ENCODE assay signal across 13 cellular contexts in genomic region chr15:101248274-101248673, GRCh38. TPM values are rescaled to one million over a fixed set of nuclear protein-coding genes. Genes with fewer than 3 reads are reported as not detected.
DNase-seq lines count a peak whose midpoint lies in the region; ATAC-seq and TF ChIP-seq lines count a peak whose summit lies in the region.
"Had no signal": no experiment of that assay in that cellular context is flagged by ENCODE, and none has a peak within 500 bp of the region (broad histone marks: within the 10 kb centered on the region; RNA-seq: fewer than 3 reads in every experiment).

No MANE protein-coding gene starts in this region.

- H3K36me3 ChIP-seq in A673 (ENCODE audit: insufficient read depth, low read length, poor library complexity, severe bottlenecking): no peaks in the 10 kb centered on the region
- no peaks in the 10 kb centered on the region for H3K36me3 ChIP-seq in CD8-positive, alpha-beta memory T cell (ENCODE audit: insufficient read depth, low read length)
- H3K36me3 ChIP-seq in hepatocyte (replicated peaks; ENCODE audit: insufficient read depth, low read depth): no peaks in the 10 kb centered on the region

- H3K27me3 Mint-ChIP-seq in CD8-positive, alpha-beta memory T cell: no peaks in the 10 kb centered on the region
- no peaks in the 10 kb centered on the region for H3K27me3 Mint-ChIP-seq in activated CD4-positive, alpha-beta memory T cell treated with anti-CD3 and anti-CD28 coated beads for 36 hours

- peaks cover 80% of the 10 kb centered on the region for H3K79me2 ChIP-seq in hepatocyte

- peaks cover 17% of the 10 kb centered on the region for H3K4me1 ChIP-seq in A673 (ENCODE audit: insufficient read depth, low read length, poor library complexity, severe bottlenecking)
- H3K4me1 ChIP-seq in CD8-positive, alpha-beta memory T cell (ENCODE audit: insufficient read depth, low read length): peaks cover 50% of the 10 kb centered on the region
- peaks cover 34% of the 10 kb centered on the region for H3K4me1 ChIP-seq in hepatocyte (ENCODE audit: insufficient read depth)

- peaks cover 77 to 85% (median 82%) of the 10 kb centered on the region in 3 donors for H3K4me1 Mint-ChIP-seq in CD8-positive, alpha-beta memory T cell
- peaks cover 82% of the 10 kb centered on the region for H3K4me1 Mint-ChIP-seq in activated CD4-positive, alpha-beta memory T cell treated with anti-CD3 and anti-CD28 coated beads for 36 hours (ENCODE audit: low read depth)

- DNase-seq in A673 (ENCODE audit: low spot score): no peak
- no peak for DNase-seq in CD8-positive, alpha-beta memory T cell
- DNase-seq in activated CD4-positive, alpha-beta memory T cell treated with anti-CD3 and anti-CD28 coated beads for 36 hours: no peak
- no peak for DNase-seq in hepatocyte (ENCODE audit: low spot score)
- no peak for DNase-seq in NCI-H82 (lab: John Stamatoyannopoulos, UW)
- no peak for DNase-seq in GDM1 (lab: John Stamatoyannopoulos, UW)
- DNase-seq: mesenchymal stem cell, occipital lobe, SHP77, small intestine, T-helper 9 cell had no signal

- TSS peak; percentile 5 for BruUV-seq in A673 (replicated peaks; lab: Mats Ljungman, UMichigan)

- H3K27me3 ChIP-seq in A673 (replicated peaks; ENCODE audit: insufficient read depth, low read depth, low read length, poor library complexity): no peaks in the 10 kb centered on the region
- H3K27me3 ChIP-seq in CD8-positive, alpha-beta memory T cell (ENCODE audit: insufficient read depth, low read length, poor library complexity, severe bottlenecking): no peaks in the 10 kb centered on the region
- H3K27me3 ChIP-seq in hepatocyte: no peaks in the 10 kb centered on the region

- no peaks in the 10 kb centered on the region for H3K9me3 ChIP-seq in A673 (ENCODE audit: low read depth, low read length, poor library complexity, severe bottlenecking)
- H3K9me3 ChIP-seq in CD8-positive, alpha-beta memory T cell (ENCODE audit: low read length): no peaks in the 10 kb centered on the region
- no peaks in the 10 kb centered on the region for H3K9me3 ChIP-seq in hepatocyte (ENCODE audit: low read depth)

- no peak overlapping the region for H3K4me3 ChIP-seq in A673 (ENCODE audit: low read depth, low read length, poor library complexity, severe bottlenecking)
- no peak overlapping the region for H3K4me3 ChIP-seq in CD8-positive, alpha-beta memory T cell (ENCODE audit: low read length)
- H3K4me3 ChIP-seq in hepatocyte: no peak overlapping the region

- no peaks in the 10 kb centered on the region for H3K9me2 ChIP-seq in hepatocyte (replicated peaks; ENCODE audit: insufficient read depth)

- POLR2A ChIA-PET in A673 (lab: Charles Lee; ENCODE audit: low non-redundant PET): no interaction called here
- POLR2A ChIA-PET in CD8-positive, alpha-beta memory T cell (lab: Charles Lee): interaction anchor here (0.9 kb wide), 1 partner anchor 21 kb away, joined by 9 read pairs; no protein-coding TSS in a partner anchor
- POLR2A ChIA-PET in activated CD4-positive, alpha-beta memory T cell treated with anti-CD3 and anti-CD28 coated beads for 36 hours (lab: Charles Lee): interaction anchor here (0.6 to 6.5 kb wide), 3 partner anchors 43 to 170 kb away, joined by 6 to 44 read pairs (median 6); no protein-coding TSS in a partner anchor

- CTCF ChIA-PET in A673 (lab: Charles Lee): interaction anchor here (0.6 kb wide), 1 partner anchor 121 kb away, joined by 3 read pairs; no protein-coding TSS in a partner anchor
- CTCF ChIA-PET in CD8-positive, alpha-beta memory T cell (lab: Charles Lee): interaction anchor here (1.5 to 1.8 kb wide), 2 partner anchors 9 to 158 kb away, joined by 3 to 4 read pairs; no protein-coding TSS in a partner anchor
- CTCF ChIA-PET in activated CD4-positive, alpha-beta memory T cell treated with anti-CD3 and anti-CD28 coated beads for 36 hours (lab: Charles Lee): interaction anchor here (0.9 to 2.9 kb wide), 6 partner anchors 10 to 239 kb away, joined by 3 to 16 read pairs (median 6); no protein-coding TSS in a partner anchor

- peak overlapping the region in 5 of 7 donors; percentile 19 to 69 (median 54) for H3K4me3 Mint-ChIP-seq in CD8-positive, alpha-beta memory T cell
- peak overlapping the region; percentile 28 for H3K4me3 Mint-ChIP-seq in activated CD4-positive, alpha-beta memory T cell treated with anti-CD3 and anti-CD28 coated beads for 36 hours

- no peak overlapping the region for H2AFZ ChIP-seq in hepatocyte

- intact Hi-C loops in A673 (cut with micrococcal nuclease; ENCODE audit: unreplicated experiment): no loop called here
- intact Hi-C loops in activated CD4-positive, alpha-beta memory T cell treated with anti-CD3 and anti-CD28 coated beads for 36 hours (cut with micrococcal nuclease): no loop called here

- H3K27ac ChIP-seq in A673 (ENCODE audit: low read depth, low read length, poor library complexity, severe bottlenecking) (no peak overlapping the region), hepatocyte (no peak overlapping the region)
- no peak overlapping the region for H3K27ac ChIP-seq in CD8-positive, alpha-beta memory T cell (ENCODE audit: low read depth, low read length)

- H3K4me2 ChIP-seq in hepatocyte: peak overlapping the region; percentile 24

- TF ChIP-seq CTCF in A673 (conservative IDR thresholded peaks at IDR 0.05; ENCODE audit: low read depth, low read length): no peak
- no peak for TF ChIP-seq CTCF in hepatocyte (IDR thresholded peaks at IDR 0.05; ENCODE audit: poor library complexity)

- H3K27ac Mint-ChIP-seq in CD8-positive, alpha-beta memory T cell: peak overlapping the region in 7 of 8 donors; percentile 17 to 95 (median 40)
- peak overlapping the region; percentile 30 for H3K27ac Mint-ChIP-seq in activated CD4-positive, alpha-beta memory T cell treated with anti-CD3 and anti-CD28 coated beads for 36 hours

- H3K36me3 Mint-ChIP-seq in CD8-positive, alpha-beta memory T cell: peaks cover 0 to 11% (median 0%) of the 10 kb centered on the region in 3 donors
- peaks cover 14% of the 10 kb centered on the region for H3K36me3 Mint-ChIP-seq in activated CD4-positive, alpha-beta memory T cell treated with anti-CD3 and anti-CD28 coated beads for 36 hours

- 76% methylated on average over 3 of the region's 3 CpGs for WGBS in hepatocyte (ENCODE audit: low lambda C conversion rate, missing lambda C conversion rate)

- H4K20me1 ChIP-seq in hepatocyte (ENCODE audit: insufficient read depth, poor library complexity, severe bottlenecking): peaks cover 67% of the 10 kb centered on the region

- H3K9me3 Mint-ChIP-seq in CD8-positive, alpha-beta memory T cell: no peaks in the 10 kb centered on the region
- no peaks in the 10 kb centered on the region for H3K9me3 Mint-ChIP-seq in activated CD4-positive, alpha-beta memory T cell treated with anti-CD3 and anti-CD28 coated beads for 36 hours

- ATAC-seq in GM18870 (IDR thresholded peaks at IDR 0.05; ENCODE audit: unreplicated experiment) (no peak), GM18498 (IDR thresholded peaks at IDR 0.05; ENCODE audit: unreplicated experiment) (no peak)

RNA-seq across cellular contexts. Expression of gene CHSY1, which starts 3.6 kb away (rescaled TPM):
- 47.0 and 48.3 TPM in 2 replicates for total RNA-seq in A673 (2021)
- total RNA-seq in CD8-positive, alpha-beta memory T cell: 10 to 100 TPM; 49.4 to 49.7 TPM
- polyA plus RNA-seq in CD8-positive, alpha-beta memory T cell: 3.6 TPM
- 10 to 100 TPM; 34.8 to 36.3 TPM for total RNA-seq in activated CD4-positive, alpha-beta memory T cell treated with anti-CD3 and anti-CD28 coated beads for 36 hours
- 26.2 and 27.8 TPM in 2 replicates for total RNA-seq in hepatocyte
- 20.4 and 22.5 TPM in 2 replicates for polyA plus RNA-seq in hepatocyte

RNA-seq across cellular contexts. Expression of gene SELENOS, which starts 29.0 kb away (rescaled TPM):
- 40.1 and 40.6 TPM in 2 replicates for total RNA-seq in A673 (2021)
- 10 to 100 TPM; 46.7 to 47.8 TPM for total RNA-seq in CD8-positive, alpha-beta memory T cell
- 81.2 TPM for polyA plus RNA-seq in CD8-positive, alpha-beta memory T cell
- 10 to 100 TPM; 30.9 to 31.7 TPM for total RNA-seq in activated CD4-positive, alpha-beta memory T cell treated with anti-CD3 and anti-CD28 coated beads for 36 hours
- total RNA-seq in hepatocyte: 122 and 127 TPM in 2 replicates
- 158 and 192 TPM in 2 replicates for polyA plus RNA-seq in hepatocyte

RNA-seq across cellular contexts. Expression of gene SNRPA1, which starts 46.8 kb away (rescaled TPM):
- total RNA-seq in A673 (2021): 192 and 206 TPM in 2 replicates
- total RNA-seq in CD8-positive, alpha-beta memory T cell: 100 to 1,000 TPM; 213 to 225 TPM
- polyA plus RNA-seq in CD8-positive, alpha-beta memory T cell: 74.4 TPM
- 100 to 1,000 TPM; 167 to 173 TPM for total RNA-seq in activated CD4-positive, alpha-beta memory T cell treated with anti-CD3 and anti-CD28 coated beads for 36 hours
- total RNA-seq in hepatocyte: 40.0 and 54.7 TPM in 2 replicates
- polyA plus RNA-seq in hepatocyte: 110 and 117 TPM in 2 replicates
